ENCODE assay signal across 1 cellular context in the genomic region with DNA sequence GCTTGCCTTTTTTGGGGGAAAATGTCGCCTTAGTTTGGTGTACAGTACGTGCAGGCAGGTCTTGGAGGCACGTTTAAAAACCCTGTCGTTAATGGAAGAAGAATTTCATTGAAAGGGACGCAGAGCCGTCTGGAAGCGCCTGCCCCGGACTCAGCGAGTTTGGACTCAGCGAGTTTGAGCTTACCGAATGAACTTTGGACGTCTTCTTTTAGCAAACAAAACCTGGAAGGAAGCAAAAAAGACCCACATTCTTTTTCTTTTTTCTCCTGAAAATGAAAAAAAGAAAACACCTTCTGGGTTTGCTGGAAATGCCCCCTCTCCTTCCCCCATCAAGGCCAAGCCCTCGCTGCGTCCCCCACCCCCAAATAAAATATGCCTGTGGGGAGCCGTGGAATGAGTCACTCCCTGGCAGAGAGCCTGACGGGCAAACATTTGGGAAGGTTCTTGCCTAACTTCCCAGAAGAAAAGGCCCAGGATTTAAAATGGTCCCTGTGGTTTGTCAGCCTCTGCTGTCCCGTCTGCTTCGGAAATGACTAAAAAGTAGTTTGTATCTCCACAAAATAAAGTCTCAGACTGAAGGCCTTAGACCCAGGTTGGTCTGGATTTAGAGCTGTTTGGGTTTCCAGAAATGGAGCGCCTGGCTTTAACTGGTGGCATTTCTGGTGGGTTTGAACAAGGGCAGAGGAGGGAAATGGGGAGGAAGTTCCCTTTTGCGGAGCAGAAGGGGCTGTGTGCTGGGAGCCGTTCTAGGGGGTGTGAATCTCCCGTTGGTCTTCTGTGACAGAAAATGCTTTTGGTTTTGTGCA.
TF ChIP-seq lines count a peak whose summit lies in the region.

No MANE protein-coding gene starts in this region.

TF ChIP-seq in K562, 482 proteins besides CTCF, POLR2A, EP300 and RAD21 (continued from another document):
- TF ChIP-seq, protein P1, sequence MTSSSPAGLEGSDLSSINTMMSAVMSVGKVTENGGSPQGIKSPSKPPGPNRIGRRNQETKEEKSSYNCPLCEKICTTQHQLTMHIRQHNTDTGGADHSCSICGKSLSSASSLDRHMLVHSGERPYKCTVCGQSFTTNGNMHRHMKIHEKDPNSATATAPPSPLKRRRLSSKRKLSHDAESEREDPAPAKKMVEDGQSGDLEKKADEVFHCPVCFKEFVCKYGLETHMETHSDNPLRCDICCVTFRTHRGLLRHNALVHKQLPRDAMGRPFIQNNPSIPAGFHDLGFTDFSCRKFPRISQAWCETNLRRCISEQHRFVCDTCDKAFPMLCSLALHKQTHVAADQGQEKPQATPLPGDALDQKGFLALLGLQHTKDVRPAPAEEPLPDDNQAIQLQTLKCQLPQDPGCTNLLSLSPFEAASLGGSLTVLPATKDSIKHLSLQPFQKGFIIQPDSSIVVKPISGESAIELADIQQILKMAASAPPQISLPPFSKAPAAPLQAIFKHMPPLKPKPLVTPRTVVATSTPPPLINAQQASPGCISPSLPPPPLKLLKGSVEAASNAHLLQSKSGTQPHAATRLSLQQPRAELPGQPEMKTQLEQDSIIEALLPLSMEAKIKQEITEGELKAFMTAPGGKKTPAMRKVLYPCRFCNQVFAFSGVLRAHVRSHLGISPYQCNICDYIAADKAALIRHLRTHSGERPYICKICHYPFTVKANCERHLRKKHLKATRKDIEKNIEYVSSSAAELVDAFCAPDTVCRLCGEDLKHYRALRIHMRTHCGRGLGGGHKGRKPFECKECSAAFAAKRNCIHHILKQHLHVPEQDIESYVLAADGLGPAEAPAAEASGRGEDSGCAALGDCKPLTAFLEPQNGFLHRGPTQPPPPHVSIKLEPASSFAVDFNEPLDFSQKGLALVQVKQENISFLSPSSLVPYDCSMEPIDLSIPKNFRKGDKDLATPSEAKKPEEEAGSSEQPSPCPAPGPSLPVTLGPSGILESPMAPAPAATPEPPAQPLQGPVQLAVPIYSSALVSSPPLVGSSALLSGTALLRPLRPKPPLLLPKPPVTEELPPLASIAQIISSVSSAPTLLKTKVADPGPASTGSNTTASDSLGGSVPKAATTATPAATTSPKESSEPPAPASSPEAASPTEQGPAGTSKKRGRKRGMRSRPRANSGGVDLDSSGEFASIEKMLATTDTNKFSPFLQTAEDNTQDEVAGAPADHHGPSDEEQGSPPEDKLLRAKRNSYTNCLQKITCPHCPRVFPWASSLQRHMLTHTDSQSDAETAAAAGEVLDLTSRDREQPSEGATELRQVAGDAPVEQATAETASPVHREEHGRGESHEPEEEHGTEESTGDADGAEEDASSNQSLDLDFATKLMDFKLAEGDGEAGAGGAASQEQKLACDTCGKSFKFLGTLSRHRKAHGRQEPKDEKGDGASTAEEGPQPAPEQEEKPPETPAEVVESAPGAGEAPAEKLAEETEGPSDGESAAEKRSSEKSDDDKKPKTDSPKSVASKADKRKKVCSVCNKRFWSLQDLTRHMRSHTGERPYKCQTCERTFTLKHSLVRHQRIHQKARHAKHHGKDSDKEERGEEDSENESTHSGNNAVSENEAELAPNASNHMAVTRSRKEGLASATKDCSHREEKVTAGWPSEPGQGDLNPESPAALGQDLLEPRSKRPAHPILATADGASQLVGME (CRISPR knock-in tag; IDR thresholded peaks at IDR 0.05): no peak
- TF ChIP-seq ZNF263 (CRISPR knock-in tag; IDR thresholded peaks at IDR 0.05; ENCODE audit: borderline replicate concordance) (peak; percentile 69; the same call in 1 of the 2 replicates), FOSL1 (tag; conservative IDR thresholded peaks at IDR 0.05) (peak; percentile 72), JUNB (CRISPR knock-in tag; conservative IDR thresholded peaks at IDR 0.05) (no peak), SMARCA4 (IDR thresholded peaks at IDR 0.05) (0 out of 2 replicates have a peak, but pooled peaks have one; percentile 18), ZSCAN29 (IDR thresholded peaks at IDR 0.05) (no peak), HMG20B (CRISPR knock-in tag; IDR thresholded peaks at IDR 0.05) (no peak), KLF1 (tag; IDR thresholded peaks at IDR 0.05) (no peak), SMARCE1 (IDR thresholded peaks at IDR 0.05) (peak; percentile 37; the same call in 1 of the 2 replicates), JUND (IDR thresholded peaks at IDR 0.05; ENCODE audit: borderline replicate concordance, low read depth, low read length) (peak; percentile 58), JUND (tag; IDR thresholded peaks at IDR 0.05; ENCODE audit: borderline replicate concordance, low read depth, low read length) (peak; percentile 22; the same call in 1 of the 3 replicates), KAT8 (IDR thresholded peaks at IDR 0.05; ENCODE audit: low read depth) (no peak), ZNF24 (IDR thresholded peaks at IDR 0.05) (no peak), KAT7 (CRISPR knock-in tag; IDR thresholded peaks at IDR 0.05; ENCODE audit: borderline replicate concordance) (no peak), NFIC (IDR thresholded peaks at IDR 0.05) (peak; percentile 43; the same call in 1 of the 2 replicates), MEF2D (tag; conservative IDR thresholded peaks at IDR 0.05; ENCODE audit: low read depth) (no peak), ZNF282 (CRISPR knock-in tag; IDR thresholded peaks at IDR 0.05) (no peak)
- TF ChIP-seq, protein P2, sequence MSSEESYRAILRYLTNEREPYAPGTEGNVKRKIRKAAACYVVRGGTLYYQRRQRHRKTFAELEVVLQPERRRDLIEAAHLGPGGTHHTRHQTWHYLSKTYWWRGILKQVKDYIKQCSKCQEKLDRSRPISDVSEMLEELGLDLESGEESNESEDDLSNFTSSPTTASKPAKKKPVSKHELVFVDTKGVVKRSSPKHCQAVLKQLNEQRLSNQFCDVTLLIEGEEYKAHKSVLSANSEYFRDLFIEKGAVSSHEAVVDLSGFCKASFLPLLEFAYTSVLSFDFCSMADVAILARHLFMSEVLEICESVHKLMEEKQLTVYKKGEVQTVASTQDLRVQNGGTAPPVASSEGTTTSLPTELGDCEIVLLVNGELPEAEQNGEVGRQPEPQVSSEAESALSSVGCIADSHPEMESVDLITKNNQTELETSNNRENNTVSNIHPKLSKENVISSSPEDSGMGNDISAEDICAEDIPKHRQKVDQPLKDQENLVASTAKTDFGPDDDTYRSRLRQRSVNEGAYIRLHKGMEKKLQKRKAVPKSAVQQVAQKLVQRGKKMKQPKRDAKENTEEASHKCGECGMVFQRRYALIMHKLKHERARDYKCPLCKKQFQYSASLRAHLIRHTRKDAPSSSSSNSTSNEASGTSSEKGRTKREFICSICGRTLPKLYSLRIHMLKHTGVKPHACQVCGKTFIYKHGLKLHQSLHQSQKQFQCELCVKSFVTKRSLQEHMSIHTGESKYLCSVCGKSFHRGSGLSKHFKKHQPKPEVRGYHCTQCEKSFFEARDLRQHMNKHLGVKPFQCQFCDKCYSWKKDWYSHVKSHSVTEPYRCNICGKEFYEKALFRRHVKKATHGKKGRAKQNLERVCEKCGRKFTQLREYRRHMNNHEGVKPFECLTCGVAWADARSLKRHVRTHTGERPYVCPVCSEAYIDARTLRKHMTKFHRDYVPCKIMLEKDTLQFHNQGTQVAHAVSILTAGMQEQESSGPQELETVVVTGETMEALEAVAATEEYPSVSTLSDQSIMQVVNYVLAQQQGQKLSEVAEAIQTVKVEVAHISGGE (CRISPR knock-in tag; IDR thresholded peaks at IDR 0.05): 0 out of 6 replicates have a peak, but pooled peaks of 1 of the 3 experiments have one; percentile 32
- TF ChIP-seq, protein P3, sequence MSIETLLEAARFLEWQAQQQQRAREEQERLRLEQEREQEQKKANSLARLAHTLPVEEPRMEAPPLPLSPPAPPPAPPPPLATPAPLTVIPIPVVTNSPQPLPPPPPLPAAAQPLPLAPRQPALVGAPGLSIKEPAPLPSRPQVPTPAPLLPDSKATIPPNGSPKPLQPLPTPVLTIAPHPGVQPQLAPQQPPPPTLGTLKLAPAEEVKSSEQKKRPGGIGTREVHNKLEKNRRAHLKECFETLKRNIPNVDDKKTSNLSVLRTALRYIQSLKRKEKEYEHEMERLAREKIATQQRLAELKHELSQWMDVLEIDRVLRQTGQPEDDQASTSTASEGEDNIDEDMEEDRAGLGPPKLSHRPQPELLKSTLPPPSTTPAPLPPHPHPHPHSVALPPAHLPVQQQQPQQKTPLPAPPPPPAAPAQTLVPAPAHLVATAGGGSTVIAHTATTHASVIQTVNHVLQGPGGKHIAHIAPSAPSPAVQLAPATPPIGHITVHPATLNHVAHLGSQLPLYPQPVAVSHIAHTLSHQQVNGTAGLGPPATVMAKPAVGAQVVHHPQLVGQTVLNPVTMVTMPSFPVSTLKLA (conservative IDR thresholded peaks at IDR 0.05): no peak
- TF ChIP-seq, protein P4, sequence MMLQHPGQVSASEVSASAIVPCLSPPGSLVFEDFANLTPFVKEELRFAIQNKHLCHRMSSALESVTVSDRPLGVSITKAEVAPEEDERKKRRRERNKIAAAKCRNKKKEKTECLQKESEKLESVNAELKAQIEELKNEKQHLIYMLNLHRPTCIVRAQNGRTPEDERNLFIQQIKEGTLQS (IDR thresholded peaks at IDR 0.05): peak; percentile 45
- TF ChIP-seq, protein P4 (CRISPR knock-in tag; conservative IDR thresholded peaks at IDR 0.05): no peak
- TF ChIP-seq, protein P5, sequence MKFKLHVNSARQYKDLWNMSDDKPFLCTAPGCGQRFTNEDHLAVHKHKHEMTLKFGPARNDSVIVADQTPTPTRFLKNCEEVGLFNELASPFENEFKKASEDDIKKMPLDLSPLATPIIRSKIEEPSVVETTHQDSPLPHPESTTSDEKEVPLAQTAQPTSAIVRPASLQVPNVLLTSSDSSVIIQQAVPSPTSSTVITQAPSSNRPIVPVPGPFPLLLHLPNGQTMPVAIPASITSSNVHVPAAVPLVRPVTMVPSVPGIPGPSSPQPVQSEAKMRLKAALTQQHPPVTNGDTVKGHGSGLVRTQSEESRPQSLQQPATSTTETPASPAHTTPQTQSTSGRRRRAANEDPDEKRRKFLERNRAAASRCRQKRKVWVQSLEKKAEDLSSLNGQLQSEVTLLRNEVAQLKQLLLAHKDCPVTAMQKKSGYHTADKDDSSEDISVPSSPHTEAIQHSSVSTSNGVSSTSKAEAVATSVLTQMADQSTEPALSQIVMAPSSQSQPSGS (CRISPR knock-in tag; IDR thresholded peaks at IDR 0.05): no peak
- TF ChIP-seq, protein P6, sequence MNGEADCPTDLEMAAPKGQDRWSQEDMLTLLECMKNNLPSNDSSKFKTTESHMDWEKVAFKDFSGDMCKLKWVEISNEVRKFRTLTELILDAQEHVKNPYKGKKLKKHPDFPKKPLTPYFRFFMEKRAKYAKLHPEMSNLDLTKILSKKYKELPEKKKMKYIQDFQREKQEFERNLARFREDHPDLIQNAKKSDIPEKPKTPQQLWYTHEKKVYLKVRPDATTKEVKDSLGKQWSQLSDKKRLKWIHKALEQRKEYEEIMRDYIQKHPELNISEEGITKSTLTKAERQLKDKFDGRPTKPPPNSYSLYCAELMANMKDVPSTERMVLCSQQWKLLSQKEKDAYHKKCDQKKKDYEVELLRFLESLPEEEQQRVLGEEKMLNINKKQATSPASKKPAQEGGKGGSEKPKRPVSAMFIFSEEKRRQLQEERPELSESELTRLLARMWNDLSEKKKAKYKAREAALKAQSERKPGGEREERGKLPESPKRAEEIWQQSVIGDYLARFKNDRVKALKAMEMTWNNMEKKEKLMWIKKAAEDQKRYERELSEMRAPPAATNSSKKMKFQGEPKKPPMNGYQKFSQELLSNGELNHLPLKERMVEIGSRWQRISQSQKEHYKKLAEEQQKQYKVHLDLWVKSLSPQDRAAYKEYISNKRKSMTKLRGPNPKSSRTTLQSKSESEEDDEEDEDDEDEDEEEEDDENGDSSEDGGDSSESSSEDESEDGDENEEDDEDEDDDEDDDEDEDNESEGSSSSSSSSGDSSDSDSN (IDR thresholded peaks at IDR 0.05; ENCODE audit: borderline replicate concordance in 1 of 2, low read depth in 2 of 2, low read length in 2 of 2): no peak
